Comparison of ENCODE assay signal across 8 cellular contexts in the genomic region with DNA sequence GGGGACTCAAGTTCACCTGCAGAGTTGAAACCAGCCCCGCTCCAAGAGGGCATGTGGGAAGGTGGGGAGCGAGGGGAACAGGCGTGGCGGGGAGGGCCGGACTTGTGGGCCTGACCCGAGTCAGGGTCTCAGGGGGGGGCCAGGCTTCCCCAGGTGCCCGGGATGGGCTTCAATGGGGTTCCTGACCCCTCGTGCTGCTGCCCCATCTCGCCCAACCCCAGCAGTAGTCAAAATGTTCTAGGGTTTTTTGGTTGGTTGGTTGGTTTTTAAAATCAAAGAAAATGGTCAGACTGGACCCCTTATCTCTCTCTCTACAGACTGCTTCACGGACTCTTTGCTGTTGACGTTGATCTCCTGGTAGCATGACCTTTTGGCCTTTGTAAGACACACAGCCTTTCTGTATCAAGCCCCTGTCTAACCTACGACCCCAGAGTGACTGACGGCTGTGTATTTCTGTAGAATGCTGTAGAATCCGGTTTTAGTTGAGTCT.
A peak's percentile ranks its signal among the peaks of the same experiment; 100 is the strongest.
DNase-seq lines count a peak whose midpoint lies in the region; ATAC-seq, FAIRE-seq and TF ChIP-seq lines count a peak whose summit lies in the region.

No MANE protein-coding gene starts in this region.

- peak overlapping the region; percentile 83 for H3K4me3 Mint-ChIP-seq in T-helper 1 cell treated with Interleukin-12 subunit alpha and Interleukin-12 subunit beta and Interleukin-4 antibody, amounts not matched to agents 30 μg/mL and 1 μg/mL, for 36 hours

- DNase-seq in epithelial cell of proximal tubule (ENCODE audit: low read depth), result no peak
- DNase-seq in small intestine, result no peak
- no peak for DNase-seq in foreskin keratinocyte
- no peak for DNase-seq in RPMI8226

- ATAC-seq in foreskin keratinocyte (no peak), GM21529 (IDR thresholded peaks at IDR 0.05; ENCODE audit: unreplicated experiment) (no peak)

- H3K9ac ChIP-seq in parathyroid adenoma, result no peak overlapping the region

- H3K27me3 Mint-ChIP-seq in T-helper 1 cell treated with Interleukin-12 subunit alpha and Interleukin-12 subunit beta and Interleukin-4 antibody, amounts not matched to agents 30 μg/mL and 1 μg/mL, for 36 hours (ENCODE audit: low read depth), result no peaks in the 10 kb centered on the region

- H3K79me2 ChIP-seq in parathyroid adenoma, result no peaks in the 10 kb centered on the region

- H3K36me3 ChIP-seq in parathyroid adenoma (ENCODE audit: control insufficient read depth, insufficient read depth, low read length) (no peaks in the 10 kb centered on the region), small intestine (ENCODE audit: control insufficient read depth in 2 of 2, insufficient read depth in 2 of 2, low read length in 2 of 2) (no peaks in the 10 kb centered on the region)

- H3K27me3 ChIP-seq in parathyroid adenoma (ENCODE audit: control insufficient read depth, insufficient read depth, low read length), result no peaks in the 10 kb centered on the region
- H3K27me3 ChIP-seq in small intestine (ENCODE audit: control insufficient read depth in 2 of 2, insufficient read depth in 2 of 2, low read length in 2 of 2), result no peaks in the 10 kb centered on the region
- peaks cover 1% of the 10 kb centered on the region for H3K27me3 ChIP-seq in foreskin keratinocyte

- H3K27ac ChIP-seq in parathyroid adenoma, result peak overlapping the region; percentile 26
- no peak overlapping the region for H3K27ac ChIP-seq in small intestine (ENCODE audit: low read depth in 1 of 2, low read length in 1 of 2)
- H3K27ac ChIP-seq in foreskin keratinocyte, result no peak overlapping the region

- peak overlapping the region; percentile 60 for H3K4me2 ChIP-seq in parathyroid adenoma (ENCODE audit: low read length)

- no peaks in the 10 kb centered on the region for H3K9me3 Mint-ChIP-seq in T-helper 1 cell treated with Interleukin-12 subunit alpha and Interleukin-12 subunit beta and Interleukin-4 antibody, amounts not matched to agents 30 μg/mL and 1 μg/mL, for 36 hours

- 63 to 66% (median 64%) methylated on average over 14 of the region's 14 CpGs for WGBS in small intestine, 3 donors

- peaks cover 4% of the 10 kb centered on the region for H3K4me1 ChIP-seq in parathyroid adenoma
- H3K4me1 ChIP-seq in small intestine (ENCODE audit: control insufficient read depth in 2 of 2, insufficient read depth in 1 of 2, low read depth in 1 of 2, low read length in 1 of 2), result peaks cover 0 to 2% of the 10 kb centered on the region in 2 donors
- H3K4me1 ChIP-seq in foreskin keratinocyte, result no peaks in the 10 kb centered on the region

- FAIRE-seq in small intestine (lab: Jason Lieb, UNC), result no peak

- peaks cover 29% of the 10 kb centered on the region for H3K4me1 Mint-ChIP-seq in T-helper 1 cell treated with Interleukin-12 subunit alpha and Interleukin-12 subunit beta and Interleukin-4 antibody, amounts not matched to agents 30 μg/mL and 1 μg/mL, for 36 hours (ENCODE audit: low read depth)

- H3K27ac Mint-ChIP-seq in T-helper 1 cell treated with Interleukin-12 subunit alpha and Interleukin-12 subunit beta and Interleukin-4 antibody, amounts not matched to agents 30 μg/mL and 1 μg/mL, for 36 hours, result peak overlapping the region; percentile 58

- H3K4me3 ChIP-seq in GM08714 (ENCODE audit: low read length), result peak overlapping the region; percentile 67; the same call in 1 of the 2 replicates
- peak overlapping the region; percentile 58 for H3K4me3 ChIP-seq in epithelial cell of proximal tubule (ENCODE audit: low read depth, low read length)
- H3K4me3 ChIP-seq in parathyroid adenoma (ENCODE audit: low read depth, low read length), result no peak overlapping the region
- H3K4me3 ChIP-seq in small intestine (ENCODE audit: low read depth in 1 of 2, low read length in 2 of 2), result no peak overlapping the region

- H2AFZ ChIP-seq in parathyroid adenoma, result peak overlapping the region; percentile 87

- H3K9me3 ChIP-seq in parathyroid adenoma (ENCODE audit: control insufficient read depth, low read length) (no peaks in the 10 kb centered on the region), small intestine (ENCODE audit: control insufficient read depth, low read depth) (no peaks in the 10 kb centered on the region)

- TF ChIP-seq CTCF in epithelial cell of proximal tubule (conservative IDR thresholded peaks at IDR 0.05; ENCODE audit: low read depth, low read length) (no peak), parathyroid adenoma (IDR thresholded peaks at IDR 0.05) (no peak), foreskin keratinocyte (conservative IDR thresholded peaks at IDR 0.05) (no peak)

- H3K36me3 Mint-ChIP-seq in T-helper 1 cell treated with Interleukin-12 subunit alpha and Interleukin-12 subunit beta and Interleukin-4 antibody, amounts not matched to agents 30 μg/mL and 1 μg/mL, for 36 hours (ENCODE audit: low read depth), result peaks cover 2% of the 10 kb centered on the region

Comparison
In these comparisons a context has a peak if more than half of its experiments do, and no peak if none do; other contexts are left out.
1. H3K4me3 ChIP-seq: peak in GM08714 (single experiment) and epithelial cell of proximal tubule (single experiment); none in parathyroid adenoma (single experiment) and small intestine (0 of 2).